Comparison of ENCODE assay signal across 21 cellular contexts in the genomic region with DNA sequence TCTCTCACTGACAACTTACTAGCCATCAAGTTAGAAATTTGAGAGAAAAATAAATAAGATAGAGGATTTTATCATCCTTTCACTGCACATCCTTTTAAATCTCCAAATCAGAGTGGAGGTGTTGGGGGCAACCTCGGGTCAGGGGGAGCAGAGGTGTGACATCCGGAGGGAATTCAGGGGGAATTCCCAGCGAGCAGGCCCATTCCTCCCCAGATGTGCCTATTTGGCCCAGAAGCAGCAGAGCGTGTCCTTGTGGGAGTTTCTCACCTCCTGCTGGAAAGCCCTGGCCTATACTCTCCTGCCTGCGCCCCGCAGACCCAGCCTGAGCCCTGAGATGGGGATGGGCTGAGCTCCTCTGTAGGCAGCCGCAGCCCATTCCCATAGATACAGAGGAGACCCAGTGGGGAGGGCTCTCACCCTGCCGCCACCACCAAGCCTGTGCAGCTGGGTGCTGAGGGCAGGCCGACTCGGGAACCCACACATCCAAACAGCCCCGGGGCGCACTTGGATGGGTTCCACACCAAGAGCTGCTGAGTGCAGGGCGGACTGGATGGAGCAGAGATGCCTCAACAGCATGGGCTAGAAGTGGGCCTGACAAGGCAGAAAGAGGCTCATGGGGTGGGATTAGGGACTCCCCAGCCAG.
DNase-seq lines count a peak whose midpoint lies in the region; ATAC-seq lines count a peak whose summit lies in the region.
"Had no signal": no experiment of that assay in that cellular context is flagged by ENCODE, and none has a peak within 500 bp of the region (broad histone marks: within the 10 kb centered on the region; RNA-seq: fewer than 3 reads in every experiment).

No MANE protein-coding gene starts in this region.

- ATAC-seq in GM21529 (IDR thresholded peaks at IDR 0.05; ENCODE audit: unreplicated experiment): peak; percentile 40
- peak; percentile 46 for ATAC-seq in HG03432 (IDR thresholded peaks at IDR 0.05; ENCODE audit: unreplicated experiment)
- no peak for ATAC-seq in GM18907 (IDR thresholded peaks at IDR 0.05; ENCODE audit: unreplicated experiment)
- ATAC-seq in HG03045 (IDR thresholded peaks at IDR 0.05; ENCODE audit: unreplicated experiment): no peak
- ATAC-seq: activated CD8-positive, alpha-beta T cell treated with anti-CD3 and anti-CD28 coated beads, Interleukin-2, amount 10 ng/mL, durations not matched to agents 7 days and 5 days; activated naive CD8-positive, alpha-beta T cell treated with anti-CD3 and anti-CD28 coated beads, Interleukin-2, amount 50 U/mL, for 24 hours; lower lobe of right lung; sciatic nerve; T-helper 17 cell had no signal

- peak; percentile 62 for DNase-seq in Daoy (ENCODE audit: low read depth)
- peak; percentile 60 for DNase-seq in left kidney (ENCODE audit: low read depth, low spot score)
- DNase-seq in superior temporal gyrus (ENCODE audit: extremely low spot score): no peak
- no peak for DNase-seq in activated CD4-positive, alpha-beta T cell treated with anti-CD3 and anti-CD28 coated beads, Interleukin-2, amount 50 U/mL, for 1 hour
- DNase-seq: activated CD4-positive, alpha-beta T cell treated with anti-CD3 and anti-CD28 coated beads for 1 hour; activated CD8-positive, alpha-beta T cell treated with anti-CD3 and anti-CD28 coated beads, Interleukin-2, amount 10 ng/mL, durations not matched to agents 7 days and 5 days; activated gamma-delta T cell treated with Interleukin-2 at 50 U/mL for 16 hours; activated naive CD8-positive, alpha-beta T cell treated with anti-CD3 and anti-CD28 coated beads, Interleukin-2, amount 50 U/mL, for 24 hours; GDM1; head of caudate nucleus; Karpas-422; lower lobe of right lung; MV-4-11; NCI-H146; NCI-H510A; T-helper 17 cell had no signal

Comparison
In these comparisons a context has a peak if more than half of its experiments do, and no peak if none do; other contexts are left out.
1. DNase-seq: peak in Daoy (single experiment) and left kidney (single experiment); none in superior temporal gyrus (single experiment) and activated CD4-positive, alpha-beta T cell treated with anti-CD3 and anti-CD28 coated beads, Interleukin-2, amount 50 U/mL, for 1 hour (single experiment).
2. ATAC-seq: peak in GM21529 (single experiment) and HG03432 (single experiment); none in GM18907 (single experiment) and HG03045 (single experiment).